Comparison of ENCODE assay signal across 8 cellular contexts in genomic region chr4:156378053-156378665, GRCh38.
A peak's percentile ranks its signal among the peaks of the same experiment; 100 is the strongest.
DNase-seq lines count a peak whose midpoint lies in the region; ATAC-seq and TF ChIP-seq lines count a peak whose summit lies in the region.

No MANE protein-coding gene starts in this region.

- ATAC-seq in GM18870 (IDR thresholded peaks at IDR 0.05; ENCODE audit: unreplicated experiment) (peak; percentile 88), natural killer cell (no peak)

- DNase-seq in A172 (ENCODE audit: low spot score) (peak; percentile 40), HT1080 (ENCODE audit: low read depth) (peak; percentile 1), medulla oblongata (ENCODE audit: extremely low spot score) (peak; percentile 25), natural killer cell (no peak), 8988T (no peak)
- DNase-seq in central memory CD4-positive, alpha-beta T cell = no peak

- H3K4me3 Mint-ChIP-seq in natural killer cell = no peak overlapping the region

- intact Hi-C loops in natural killer cell (cut with micrococcal nuclease) = no loop called here

- peaks cover 4 to 8% of the 10 kb centered on the region in 2 donors for H3K9me3 Mint-ChIP-seq in natural killer cell

- H3K36me3 Mint-ChIP-seq in natural killer cell = no peaks in the 10 kb centered on the region

- H3K4me1 Mint-ChIP-seq in natural killer cell = no peaks in the 10 kb centered on the region

- TF ChIP-seq CTCF in WI38 (IDR thresholded peaks at IDR 0.05; ENCODE audit: low read depth, low read length) = peak; percentile 38; the same call in 1 of the 2 replicates
- TF ChIP-seq CTCF in natural killer cell (IDR thresholded peaks at IDR 0.05) = no peak

- H3K27ac Mint-ChIP-seq in natural killer cell = no peak overlapping the region

- no peaks in the 10 kb centered on the region for H3K27me3 Mint-ChIP-seq in natural killer cell (ENCODE audit: low read depth in 2 of 2)

- no peak overlapping the region for H3K4me3 ChIP-seq in WI38 (ENCODE audit: low read depth, low read length)

Comparison
In these comparisons a context has a peak if more than half of its experiments do, and no peak if none do; other contexts are left out.
1. DNase-seq: peak in A172 (single experiment), HT1080 (single experiment) and medulla oblongata (single experiment); none in central memory CD4-positive, alpha-beta T cell (single experiment), natural killer cell (single experiment) and 8988T (single experiment).